Comparison of ENCODE assay signal across 8 cellular contexts in genomic region chr19:38394488-38394887, GRCh38. TPM values are rescaled to one million over a fixed set of nuclear protein-coding genes. Genes with fewer than 3 reads are reported as not detected.
DNase-seq lines count a peak whose midpoint lies in the region; ATAC-seq, FAIRE-seq and TF ChIP-seq lines count a peak whose summit lies in the region.
"Had no signal": no experiment of that assay in that cellular context is flagged by ENCODE, and none has a peak within 500 bp of the region (broad histone marks: within the 10 kb centered on the region; RNA-seq: fewer than 3 reads in every experiment).

No MANE protein-coding gene starts in this region.

- DNase-seq in T-cell (peak in 32 of 34 experiments; percentile 30 to 64 (median 53)), activated gamma-delta T cell treated with Interleukin-2 at 50 U/mL for 16 hours (peak; percentile 56), keratinocyte (ENCODE audit: low read depth, low spot score) (no peak), hippocampal formation (lab: John Stamatoyannopoulos, UW) (no peak), osteocyte (ENCODE audit: extremely low spot score, unreplicated experiment) (no peak), posterior vena cava (ENCODE audit: low spot score) (no peak)

- POLR2A ChIA-PET in T-cell (lab: Charles Lee): no interaction called here

- H3K27ac Mint-ChIP-seq in T-cell (peak overlapping the region; percentile 39 to 55), osteocyte (ENCODE audit: unreplicated experiment) (no peak overlapping the region)
- H3K27ac Mint-ChIP-seq in stimulated activated memory B cell treated with anti-CD40 and anti-IgM and Interleukin-4, amounts not matched to agents 10 μg/mL and 1 μg/mL and 100 μg/mL, for 72 hours: peak overlapping the region; percentile 28

- H3K27me3 Mint-ChIP-seq in T-cell (peaks cover 4 to 5% of the 10 kb centered on the region in 2 donors), osteocyte (ENCODE audit: unreplicated experiment) (no peaks in the 10 kb centered on the region)
- H3K27me3 Mint-ChIP-seq in stimulated activated memory B cell treated with anti-CD40 and anti-IgM and Interleukin-4, amounts not matched to agents 10 μg/mL and 1 μg/mL and 100 μg/mL, for 72 hours: peaks cover 67% of the 10 kb centered on the region

- no peaks in the 10 kb centered on the region for H4K20me1 ChIP-seq in keratinocyte (ENCODE audit: control insufficient read depth, extremely low read depth, insufficient read depth, low read length)

- TF ChIP-seq CTCF in keratinocyte (optimal IDR thresholded peaks at IDR 0.05 in 1 of 3, IDR thresholded peaks at IDR 0.05 in 1 of 3, conservative IDR thresholded peaks at IDR 0.05 in 1 of 3; ENCODE audit: extremely low read depth in 1 of 3, insufficient read depth in 2 of 3, low read length in 3 of 3) (no peak), osteocyte (IDR thresholded peaks at IDR 0.05) (no peak)

- H3K36me3 Mint-ChIP-seq in T-cell: no peaks in the 10 kb centered on the region
- H3K36me3 Mint-ChIP-seq in stimulated activated memory B cell treated with anti-CD40 and anti-IgM and Interleukin-4, amounts not matched to agents 10 μg/mL and 1 μg/mL and 100 μg/mL, for 72 hours: peaks cover 6% of the 10 kb centered on the region
- H3K36me3 Mint-ChIP-seq in osteocyte (ENCODE audit: unreplicated experiment): peaks cover 8% of the 10 kb centered on the region

- H2AFZ ChIP-seq in keratinocyte (ENCODE audit: control insufficient read depth, low read length): no peak overlapping the region

- H3K36me3 ChIP-seq in keratinocyte (ENCODE audit: control insufficient read depth in 2 of 2, extremely low read depth in 1 of 2, insufficient read depth in 2 of 2, low read length in 2 of 2): peaks cover 5 to 6% of the 10 kb centered on the region in 2 experiments

- intact Hi-C loops in posterior vena cava (cut with DNase I): no loop called here

- H3K4me1 Mint-ChIP-seq in T-cell (peaks cover 23 to 32% (median 27%) of the 10 kb centered on the region in 3 donors), osteocyte (ENCODE audit: unreplicated experiment) (peaks cover 8% of the 10 kb centered on the region)
- peaks cover 13% of the 10 kb centered on the region for H3K4me1 Mint-ChIP-seq in stimulated activated memory B cell treated with anti-CD40 and anti-IgM and Interleukin-4, amounts not matched to agents 10 μg/mL and 1 μg/mL and 100 μg/mL, for 72 hours

- dilution Hi-C loops in keratinocyte (cut with MboI; ENCODE audit: extremely low pct_ligation_motif_present, low sequenced_read_pairs): no loop called here

- no peak overlapping the region for H3K27ac ChIP-seq in keratinocyte (ENCODE audit: control insufficient read depth, insufficient read depth, low read length)

- CTCF ChIA-PET in T-cell (lab: Charles Lee): interaction anchor here in 1 of 2 donors (0.5 to 1.2 kb wide), 3 partner anchors 8 to 367 kb away, joined by 3 read pairs; partner anchors contain the start of genes FAM98C and PSMD8

- peak overlapping the region; percentile 41 for H3K4me2 ChIP-seq in keratinocyte (ENCODE audit: control insufficient read depth, extremely low read depth, insufficient read depth, low read depth, low read length)

- peak overlapping the region in 1 of 3 experiments; percentile 15 for H3K4me3 ChIP-seq in keratinocyte (ENCODE audit: control insufficient read depth in 2 of 3, extremely low read depth in 1 of 3, insufficient read depth in 2 of 3, low read depth in 1 of 3, low read length in 3 of 3)

- H3K4me3 Mint-ChIP-seq in T-cell: peak overlapping the region; percentile 64 to 73 (median 70)
- H3K4me3 Mint-ChIP-seq in stimulated activated memory B cell treated with anti-CD40 and anti-IgM and Interleukin-4, amounts not matched to agents 10 μg/mL and 1 μg/mL and 100 μg/mL, for 72 hours: peak overlapping the region; percentile 68
- no peak overlapping the region for H3K4me3 Mint-ChIP-seq in osteocyte (ENCODE audit: unreplicated experiment)

- peaks cover 2% of the 10 kb centered on the region for H3K79me2 ChIP-seq in keratinocyte (ENCODE audit: control insufficient read depth, insufficient read depth, low read length)

- peaks cover 4% of the 10 kb centered on the region for H3K4me1 ChIP-seq in keratinocyte (ENCODE audit: control insufficient read depth, extremely low read depth, insufficient read depth, low read length)

- H3K9me1 ChIP-seq in keratinocyte (ENCODE audit: control insufficient read depth, extremely low read depth, insufficient read depth, low read length): peaks cover 2% of the 10 kb centered on the region

- no peak for FAIRE-seq in keratinocyte (lab: Jason Lieb, UNC)

- no peak overlapping the region for H3K9ac ChIP-seq in keratinocyte (ENCODE audit: control insufficient read depth, extremely low read depth, insufficient read depth, low read length)

- no peaks in the 10 kb centered on the region for H3K9me3 ChIP-seq in keratinocyte (ENCODE audit: control insufficient read depth, low read depth, low read length)

- peak; percentile 45 to 72 (median 52) for ATAC-seq in T-cell (replicated peaks in 1 of 4)
- peak; percentile 66 for ATAC-seq in stimulated activated memory B cell treated with anti-CD40 and anti-IgM and Interleukin-4, amounts not matched to agents 10 μg/mL and 1 μg/mL and 100 μg/mL, for 72 hours
- ATAC-seq: Panc1 had no signal

- H3K9me3 Mint-ChIP-seq in T-cell (no peaks in the 10 kb centered on the region), osteocyte (ENCODE audit: unreplicated experiment) (no peaks in the 10 kb centered on the region)
- H3K9me3 Mint-ChIP-seq in stimulated activated memory B cell treated with anti-CD40 and anti-IgM and Interleukin-4, amounts not matched to agents 10 μg/mL and 1 μg/mL and 100 μg/mL, for 72 hours: no peaks in the 10 kb centered on the region

- H3K27me3 ChIP-seq in keratinocyte (ENCODE audit: control insufficient read depth, extremely low read depth, insufficient read depth, low read length): no peaks in the 10 kb centered on the region

RNA-seq across cellular contexts. Expression of gene SPRED3, which starts 6.0 kb away (rescaled TPM):
- total RNA-seq in T-cell (1 to 10 TPM in 4 of 5 donors, under 1 TPM in 1; 0.93 to 2.9 (median 2.1) TPM), osteocyte (5.9 and 6.0 TPM in 2 replicates), posterior vena cava (1 to 10 TPM; 2.8 to 6.5 TPM)
- polyA plus RNA-seq in keratinocyte: 2.0 to 2.6 TPM (median 2.1 TPM) in 3 replicates
- 0.29 TPM for polyA plus RNA-seq in keratinocyte (2011; ENCODE audit: low read depth)
- polyA plus RNA-seq in keratinocyte (2011; cell fraction: cytosol; rRNA removed): 2.2 and 2.4 TPM in 2 replicates
- 9.5 and 11.3 TPM in 2 replicates for polyA plus RNA-seq in keratinocyte (2011; cell fraction: nucleus; rRNA removed)
- polyA plus RNA-seq in keratinocyte (2012; ENCODE audit: low replicate concordance): 1.7 and 3.0 TPM in 2 replicates
- polyA minus RNA-seq in keratinocyte: 1.4 to 6.3 TPM (median 2.3 TPM) in 3 replicates
- 3.1 TPM for polyA minus RNA-seq in keratinocyte (2011; cell fraction: cytosol; rRNA and poly(A)+ RNA removed)
- 3.4 and 3.7 TPM in 2 replicates for polyA minus RNA-seq in keratinocyte (2011; cell fraction: nucleus; rRNA and poly(A)+ RNA removed)

RNA-seq across cellular contexts. Expression of gene GGN, which starts 6.7 kb away (rescaled TPM):
- under 1 TPM in 4 of 5 donors, not detected in 1; 0.18 to 0.60 (median 0.31) TPM for total RNA-seq in T-cell
- 0.07 to 0.22 TPM in 2 of 3 replicates, not detected in the other for polyA plus RNA-seq in keratinocyte
- polyA plus RNA-seq in keratinocyte (2011; ENCODE audit: low read depth): not detected
- 0.02 and 0.45 TPM in 2 replicates for polyA plus RNA-seq in keratinocyte (2011; cell fraction: cytosol; rRNA removed)
- 0.10 and 0.19 TPM in 2 replicates for polyA plus RNA-seq in keratinocyte (2011; cell fraction: nucleus; rRNA removed)
- polyA plus RNA-seq in keratinocyte (2012; ENCODE audit: low replicate concordance): 0.74 and 1.1 TPM in 2 replicates
- not detected in 3 replicates for polyA minus RNA-seq in keratinocyte
- polyA minus RNA-seq in keratinocyte (2011; cell fraction: cytosol; rRNA and poly(A)+ RNA removed): not detected
- not detected in 2 replicates for polyA minus RNA-seq in keratinocyte (2011; cell fraction: nucleus; rRNA and poly(A)+ RNA removed)
- total RNA-seq in osteocyte: 2.1 and 2.3 TPM in 2 replicates
- total RNA-seq in posterior vena cava: 1 to 10 TPM in 1 of 2 donors, under 1 TPM in 1; 0.51 to 2.2 TPM

RNA-seq across cellular contexts. Expression of gene FAM98C, which starts 8.4 kb away (rescaled TPM):
- total RNA-seq in T-cell (10 to 100 TPM; 31.9 to 62.1 (median 57.4) TPM), osteocyte (19.4 and 22.7 TPM in 2 replicates), posterior vena cava (10 to 100 TPM in 1 of 2 donors, 1 to 10 TPM in 1; 9.6 to 10.7 TPM)
- polyA plus RNA-seq in keratinocyte: 4.5 to 9.5 TPM (median 5.8 TPM) in 3 replicates
- polyA plus RNA-seq in keratinocyte (2011; ENCODE audit: low read depth): 2.0 TPM
- polyA plus RNA-seq in keratinocyte (2011; cell fraction: cytosol; rRNA removed): 2.7 and 8.1 TPM in 2 replicates
- 9.7 and 12.4 TPM in 2 replicates for polyA plus RNA-seq in keratinocyte (2011; cell fraction: nucleus; rRNA removed)
- 8.2 and 10.2 TPM in 2 replicates for polyA plus RNA-seq in keratinocyte (2012; ENCODE audit: low replicate concordance)
- polyA minus RNA-seq in keratinocyte: 2.3 to 6.9 TPM (median 4.2 TPM) in 3 replicates
- polyA minus RNA-seq in keratinocyte (2011; cell fraction: cytosol; rRNA and poly(A)+ RNA removed): 9.0 TPM
- 1.5 and 3.4 TPM in 2 replicates for polyA minus RNA-seq in keratinocyte (2011; cell fraction: nucleus; rRNA and poly(A)+ RNA removed)

RNA-seq across cellular contexts. Expression of gene PSMD8, which starts 20.1 kb away (rescaled TPM):
- total RNA-seq in T-cell (10 to 100 TPM; 76.4 to 95.2 (median 85.8) TPM), osteocyte (162 and 166 TPM in 2 replicates), posterior vena cava (100 to 1,000 TPM; 121 to 139 TPM)
- 346 to 528 TPM (median 350 TPM) in 3 replicates for polyA plus RNA-seq in keratinocyte
- 76.8 TPM for polyA plus RNA-seq in keratinocyte (2011; ENCODE audit: low read depth)
- polyA plus RNA-seq in keratinocyte (2011; cell fraction: cytosol; rRNA removed): 357 and 365 TPM in 2 replicates
- polyA plus RNA-seq in keratinocyte (2011; cell fraction: nucleus; rRNA removed): 215 and 228 TPM in 2 replicates
- 250 and 304 TPM in 2 replicates for polyA plus RNA-seq in keratinocyte (2012; ENCODE audit: low replicate concordance)
- 251 to 377 TPM (median 251 TPM) in 3 replicates for polyA minus RNA-seq in keratinocyte
- polyA minus RNA-seq in keratinocyte (2011; cell fraction: cytosol; rRNA and poly(A)+ RNA removed): 190 TPM
- polyA minus RNA-seq in keratinocyte (2011; cell fraction: nucleus; rRNA and poly(A)+ RNA removed): 80.1 and 90.7 TPM in 2 replicates

RNA-seq across cellular contexts. Expression of gene RASGRP4, which starts 31.5 kb away (rescaled TPM):
- under 1 TPM; 0.09 to 0.70 (median 0.26) TPM for total RNA-seq in T-cell
- not detected in 3 replicates for polyA plus RNA-seq in keratinocyte
- not detected for polyA plus RNA-seq in keratinocyte (2011; ENCODE audit: low read depth)
- polyA plus RNA-seq in keratinocyte (2011; cell fraction: cytosol; rRNA removed): not detected in 2 replicates
- polyA plus RNA-seq in keratinocyte (2011; cell fraction: nucleus; rRNA removed): not detected in 2 replicates
- 0.17 TPM in 1 of 2 replicates, not detected in the other for polyA plus RNA-seq in keratinocyte (2012; ENCODE audit: low replicate concordance)
- polyA minus RNA-seq in keratinocyte: not detected in 3 replicates
- polyA minus RNA-seq in keratinocyte (2011; cell fraction: cytosol; rRNA and poly(A)+ RNA removed): not detected
- polyA minus RNA-seq in keratinocyte (2011; cell fraction: nucleus; rRNA and poly(A)+ RNA removed): not detected in 2 replicates
- total RNA-seq in osteocyte: not detected in 2 replicates
- total RNA-seq in posterior vena cava: 1 to 10 TPM; 3.9 to 6.6 TPM

Comparison
In these comparisons a context has a peak if more than half of its experiments do, and no peak if none do; other contexts are left out.
1. DNase-seq: peak in T-cell (32 of 34) and activated gamma-delta T cell treated with Interleukin-2 at 50 U/mL for 16 hours (single experiment); none in keratinocyte (single experiment), hippocampal formation (0 of 2), osteocyte (single experiment) and posterior vena cava (single experiment).